ENCODE assay signal across 11 cellular contexts in the genomic region with DNA sequence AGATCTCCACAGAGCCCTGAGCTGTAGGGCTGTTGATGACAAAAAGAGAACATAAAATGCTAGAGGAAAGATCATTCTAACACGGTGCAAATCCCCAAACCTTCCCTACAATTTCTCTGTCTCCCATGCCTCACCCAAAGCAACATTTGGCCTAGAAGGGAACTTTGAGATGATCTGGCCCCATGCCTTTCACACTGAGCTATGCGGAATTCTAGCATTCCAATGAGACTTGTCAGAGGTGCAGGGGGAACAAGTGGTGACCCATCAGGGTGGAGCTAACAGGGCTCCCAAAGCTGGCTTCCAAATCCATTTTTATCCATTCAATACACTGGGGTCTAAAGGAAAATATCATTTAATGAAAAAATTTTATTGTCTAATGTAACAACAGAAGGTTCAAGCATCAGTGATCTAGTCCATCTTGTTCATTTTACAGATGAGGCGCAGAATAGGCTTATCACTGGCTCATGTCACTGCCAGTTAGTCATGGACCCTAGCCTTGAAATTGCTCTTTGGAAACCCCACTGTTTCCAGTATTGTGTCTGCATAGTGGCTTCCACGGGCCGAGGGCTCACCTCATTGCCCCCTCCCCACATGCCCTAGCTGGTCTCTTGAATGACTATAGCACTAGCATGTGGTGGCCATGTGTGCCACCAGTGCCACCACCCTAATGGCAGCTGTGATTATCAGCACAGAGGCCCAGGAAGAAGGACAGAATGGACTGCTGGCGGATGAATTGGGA.
DNase-seq lines count a peak whose midpoint lies in the region; ATAC-seq and TF ChIP-seq lines count a peak whose summit lies in the region.
"Had no signal": no experiment of that assay in that cellular context is flagged by ENCODE, and none has a peak within 500 bp of the region (broad histone marks: within the 10 kb centered on the region; RNA-seq: fewer than 3 reads in every experiment).

No MANE protein-coding gene starts in this region.

- no peaks in the 10 kb centered on the region for H3K27me3 ChIP-seq in HUES6 (ENCODE audit: control insufficient read depth, insufficient read depth, low read length)
- H3K27me3 ChIP-seq in transverse colon, result no peaks in the 10 kb centered on the region

- no peak for TF ChIP-seq POLR2A in transverse colon (IDR thresholded peaks at IDR 0.05)

- H3K4me3 ChIP-seq in HUES6 (ENCODE audit: low read depth, low read length) (no peak overlapping the region), cardiac fibroblast (replicated peaks in 1 of 2; ENCODE audit: low read depth in 2 of 2, low read length in 2 of 2) (no peak overlapping the region), transverse colon (no peak overlapping the region)

- H3K36me3 ChIP-seq in HUES6 (ENCODE audit: control insufficient read depth, insufficient read depth, low read length), result no peaks in the 10 kb centered on the region
- H3K36me3 ChIP-seq in transverse colon, result no peaks in the 10 kb centered on the region

- in situ Hi-C loops in transverse colon (cut with MboI; ENCODE audit: low pct_ligation_motif_present in 1 of 4, low pct_unique_long_range_greater_than_20kb in 1 of 4, low sequenced_read_pairs in 3 of 4), result no loop called here

- TF ChIP-seq EP300 in transverse colon (IDR thresholded peaks at IDR 0.05; ENCODE audit: low read depth), result no peak

- WGBS in transverse colon (ENCODE audit: low coverage in 1 of 2), 2 donors, result 20 to 75% methylated on average over 2 to 6 of the region's 6 CpGs

- H3K9me3 ChIP-seq in HUES6 (ENCODE audit: control insufficient read depth, insufficient read depth, low read depth, low read length), result no peaks in the 10 kb centered on the region
- no peaks in the 10 kb centered on the region for H3K9me3 ChIP-seq in transverse colon

- intact Hi-C loops in transverse colon (cut with DNase I; ENCODE audit: low total_unique reads), result no loop called here
- intact Hi-C loops in posterior cingulate gyrus (cut with DNase I), result no loop called here

- peak; percentile 81 to 92 for DNase-seq in cardiac fibroblast (ENCODE audit: low read depth in 2 of 2)
- peak; percentile 76 for DNase-seq in kidney tubule cell (ENCODE audit: low spot score)
- peak; percentile 27 for DNase-seq in transverse colon
- DNase-seq in activated naive CD8-positive, alpha-beta T cell treated with anti-CD3 and anti-CD28 coated beads, Interleukin-2, amount 50 U/mL, for 24 hours, result no peak
- DNase-seq in posterior cingulate gyrus, result no peak
- DNase-seq: activated CD8-positive, alpha-beta T cell treated with anti-CD3 and anti-CD28 coated beads for 36 hours; H7; stimulated activated naive CD8-positive, alpha-beta T cell treated with anti-CD3 and anti-CD28 coated beads, Interleukin-15, amount 100 ng/mL, for 72 hours had no signal

- peaks cover 47% of the 10 kb centered on the region for H3K4me1 ChIP-seq in HUES6 (ENCODE audit: control insufficient read depth, insufficient read depth, low read length)
- peaks cover 3 to 27% (median 12%) of the 10 kb centered on the region in 4 donors for H3K4me1 ChIP-seq in transverse colon

- no peak for TF ChIP-seq CTCF in cardiac fibroblast (IDR thresholded peaks at IDR 0.05; ENCODE audit: low read depth, low read length)
- TF ChIP-seq CTCF in transverse colon (IDR thresholded peaks at IDR 0.05), result no peak

- H3K36me3 Mint-ChIP-seq in activated naive CD8-positive, alpha-beta T cell treated with anti-CD3 and anti-CD28 coated beads, Interleukin-2, amount 50 U/mL, for 24 hours (ENCODE audit: low read depth), result no peaks in the 10 kb centered on the region

- H3K4me3 Mint-ChIP-seq in activated naive CD8-positive, alpha-beta T cell treated with anti-CD3 and anti-CD28 coated beads, Interleukin-2, amount 50 U/mL, for 24 hours, result no peak overlapping the region
- H3K4me3 Mint-ChIP-seq: activated CD8-positive, alpha-beta T cell treated with anti-CD3 and anti-CD28 coated beads for 36 hours; stimulated activated naive CD8-positive, alpha-beta T cell treated with anti-CD3 and anti-CD28 coated beads, Interleukin-15, amount 100 ng/mL, for 72 hours had no signal

- H3K27me3 Mint-ChIP-seq in activated naive CD8-positive, alpha-beta T cell treated with anti-CD3 and anti-CD28 coated beads, Interleukin-2, amount 50 U/mL, for 24 hours, result peaks cover 2% of the 10 kb centered on the region
- H3K27me3 Mint-ChIP-seq: stimulated activated naive CD8-positive, alpha-beta T cell treated with anti-CD3 and anti-CD28 coated beads, Interleukin-15, amount 100 ng/mL, for 72 hours had no signal

- H3K27ac ChIP-seq in HUES6 (ENCODE audit: low read depth, low read length) (peak overlapping the region; percentile 46; the same call in 1 of the 2 replicates), transverse colon (peak overlapping the region; percentile 40 to 83 (median 68))

- no peak for ATAC-seq in activated naive CD8-positive, alpha-beta T cell treated with anti-CD3 and anti-CD28 coated beads, Interleukin-2, amount 50 U/mL, for 24 hours
- ATAC-seq in HG03342 (IDR thresholded peaks at IDR 0.05; ENCODE audit: unreplicated experiment) (no peak), HG03045 (IDR thresholded peaks at IDR 0.05; ENCODE audit: unreplicated experiment) (no peak)
- ATAC-seq: activated CD8-positive, alpha-beta T cell treated with anti-CD3 and anti-CD28 coated beads for 36 hours; stimulated activated naive CD8-positive, alpha-beta T cell treated with anti-CD3 and anti-CD28 coated beads, Interleukin-15, amount 100 ng/mL, for 72 hours had no signal

- H3K9me3 Mint-ChIP-seq in activated naive CD8-positive, alpha-beta T cell treated with anti-CD3 and anti-CD28 coated beads, Interleukin-2, amount 50 U/mL, for 24 hours, result peaks cover 3% of the 10 kb centered on the region
- H3K9me3 Mint-ChIP-seq: stimulated activated naive CD8-positive, alpha-beta T cell treated with anti-CD3 and anti-CD28 coated beads, Interleukin-15, amount 100 ng/mL, for 72 hours had no signal

- no peaks in the 10 kb centered on the region for H3K4me1 Mint-ChIP-seq in activated naive CD8-positive, alpha-beta T cell treated with anti-CD3 and anti-CD28 coated beads, Interleukin-2, amount 50 U/mL, for 24 hours
- H3K4me1 Mint-ChIP-seq: stimulated activated naive CD8-positive, alpha-beta T cell treated with anti-CD3 and anti-CD28 coated beads, Interleukin-15, amount 100 ng/mL, for 72 hours had no signal

- no peak overlapping the region for H3K27ac Mint-ChIP-seq in activated naive CD8-positive, alpha-beta T cell treated with anti-CD3 and anti-CD28 coated beads, Interleukin-2, amount 50 U/mL, for 24 hours
- H3K27ac Mint-ChIP-seq: activated CD8-positive, alpha-beta T cell treated with anti-CD3 and anti-CD28 coated beads for 36 hours; stimulated activated naive CD8-positive, alpha-beta T cell treated with anti-CD3 and anti-CD28 coated beads, Interleukin-15, amount 100 ng/mL, for 72 hours had no signal

- peak overlapping the region; percentile 32 for H3K9ac ChIP-seq in HUES6 (ENCODE audit: low read length)

Comparison
In these comparisons a context has a peak if more than half of its experiments do, and no peak if none do; other contexts are left out.
1. DNase-seq: peak in cardiac fibroblast (2 of 2), kidney tubule cell (single experiment) and transverse colon (single experiment); none in activated naive CD8-positive, alpha-beta T cell treated with anti-CD3 and anti-CD28 coated beads, Interleukin-2, amount 50 U/mL, for 24 hours (single experiment) and posterior cingulate gyrus (0 of 10).